Comparison of ENCODE assay signal across 18 cellular contexts in the genomic region with DNA sequence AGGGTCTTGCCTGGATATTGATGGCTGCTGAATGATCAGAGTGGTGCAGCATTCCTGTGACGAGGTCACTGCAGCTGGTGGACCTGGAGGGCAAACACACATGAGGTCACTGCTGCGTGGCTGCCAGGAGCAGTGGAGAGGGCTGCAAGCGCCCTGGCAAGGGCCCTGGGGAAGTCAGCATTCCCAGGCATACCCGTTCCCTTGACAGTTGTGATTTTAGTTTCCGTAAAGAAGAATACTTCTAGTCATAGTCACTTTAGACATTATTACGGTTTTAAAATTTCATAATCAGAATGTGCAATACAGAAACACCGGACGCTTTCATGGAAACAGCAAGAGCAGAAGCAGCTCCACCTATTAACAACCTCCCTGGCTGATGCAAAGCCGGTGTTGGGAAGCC.
A peak's percentile ranks its signal among the peaks of the same experiment; 100 is the strongest.
DNase-seq lines count a peak whose midpoint lies in the region; ATAC-seq and TF ChIP-seq lines count a peak whose summit lies in the region.
"Had no signal": no experiment of that assay in that cellular context is flagged by ENCODE, and none has a peak within 500 bp of the region (broad histone marks: within the 10 kb centered on the region; RNA-seq: fewer than 3 reads in every experiment).

No MANE protein-coding gene starts in this region.

- intact Hi-C loops in left cardiac atrium (cut with DNase I), result loop anchor here in 1 of 2 donors (5.0 kb wide), 3 partner anchors 52 to 363 kb away; no protein-coding TSS in a partner anchor
- intact Hi-C loops in Right ventricle myocardium inferior (cut with DNase I), result no loop called here
- intact Hi-C loops in right cardiac atrium (cut with DNase I), result no loop called here
- intact Hi-C loops in psoas muscle (cut with DNase I), result loop anchor here (5.0 kb wide), 2 partner anchors 47 to 112 kb away; no protein-coding TSS in a partner anchor

- DNase-seq in left cardiac atrium, result peak; percentile 41
- DNase-seq in Right ventricle myocardium inferior (ENCODE audit: missing footprints), result no peak
- DNase-seq in SHP77 (lab: John Stamatoyannopoulos, UW), result peak; percentile 54 to 65
- peak; percentile 54 to 73 (median 68) for DNase-seq in right cardiac atrium
- no peak for DNase-seq in psoas muscle
- no peak for DNase-seq in AG20443 (ENCODE audit: low spot score)
- no peak for DNase-seq in DMS 273 (lab: John Stamatoyannopoulos, UW; ENCODE audit: unreplicated experiment)
- DNase-seq: AML-193; CD4-positive, alpha-beta memory T cell; GOT3; NCI-H1048; NCI-H1436 treated with DMSO at 0.1 percent for 48 hours; NCI-H2029 treated with DMSO at 0.1 percent for 48 hours; NCI-H510A treated with DMSO at 0.1 percent for 48 hours; OCI-M1; SW 1271 had no signal

- H3K27ac ChIP-seq in right cardiac atrium (ENCODE audit: low read length) (no peak overlapping the region), psoas muscle (no peak overlapping the region)
- H3K27ac ChIP-seq: KMS-11 had no signal

- no peaks in the 10 kb centered on the region for H3K36me3 ChIP-seq in psoas muscle (ENCODE audit: insufficient read depth in 1 of 2, low read depth in 1 of 2)

- ATAC-seq in left cardiac atrium (peak in 1 of 2 donors; percentile 12), Right ventricle myocardium inferior (no peak), right cardiac atrium (peak in 1 of 2 donors; percentile 47), psoas muscle (peak in 3 of 4 donors; percentile 33 to 49 (median 37)), HG03432 (IDR thresholded peaks at IDR 0.05; ENCODE audit: unreplicated experiment) (no peak)

- WGBS in right cardiac atrium, result 61% methylated on average over 9 of the region's 9 CpGs
- WGBS in psoas muscle, 3 donors, result 44 to 64% (median 55%) methylated on average over 9 of the region's 9 CpGs

- TF ChIP-seq CTCF in psoas muscle (IDR thresholded peaks at IDR 0.05), result no peak

- H3K4me1 ChIP-seq in right cardiac atrium (ENCODE audit: control insufficient read depth, insufficient read depth, low read length) (peaks cover 13% of the 10 kb centered on the region), psoas muscle (peaks cover 32% of the 10 kb centered on the region)

- no peaks in the 10 kb centered on the region for H3K9me3 ChIP-seq in right cardiac atrium (ENCODE audit: control insufficient read depth, low read length)
- H3K9me3 ChIP-seq in psoas muscle, result no peaks in the 10 kb centered on the region

- H3K27me3 ChIP-seq in right cardiac atrium (ENCODE audit: control insufficient read depth, insufficient read depth) (no peaks in the 10 kb centered on the region), psoas muscle (ENCODE audit: insufficient read depth in 3 of 3, low read length in 2 of 3) (no peaks in the 10 kb centered on the region)

- no peak overlapping the region for H3K4me3 ChIP-seq in right cardiac atrium (ENCODE audit: low read length)
- H3K4me3 ChIP-seq in psoas muscle, result no peak overlapping the region

Comparison
In these comparisons a context has a peak if more than half of its experiments do, and no peak if none do; other contexts are left out.
1. DNase-seq: peak in left cardiac atrium (single experiment), SHP77 (2 of 2) and right cardiac atrium (3 of 3); none in Right ventricle myocardium inferior (single experiment), psoas muscle (0 of 2), AG20443 (single experiment) and DMS 273 (single experiment).
2. ATAC-seq: peak in psoas muscle (3 of 4); none in Right ventricle myocardium inferior (single experiment) and HG03432 (single experiment).
3. intact Hi-C loops: an anchor here in psoas muscle (5.0 kb wide); none called in Right ventricle myocardium inferior and right cardiac atrium.